8 cellular contexts compared by ENCODE assay signal in the genomic region with DNA sequence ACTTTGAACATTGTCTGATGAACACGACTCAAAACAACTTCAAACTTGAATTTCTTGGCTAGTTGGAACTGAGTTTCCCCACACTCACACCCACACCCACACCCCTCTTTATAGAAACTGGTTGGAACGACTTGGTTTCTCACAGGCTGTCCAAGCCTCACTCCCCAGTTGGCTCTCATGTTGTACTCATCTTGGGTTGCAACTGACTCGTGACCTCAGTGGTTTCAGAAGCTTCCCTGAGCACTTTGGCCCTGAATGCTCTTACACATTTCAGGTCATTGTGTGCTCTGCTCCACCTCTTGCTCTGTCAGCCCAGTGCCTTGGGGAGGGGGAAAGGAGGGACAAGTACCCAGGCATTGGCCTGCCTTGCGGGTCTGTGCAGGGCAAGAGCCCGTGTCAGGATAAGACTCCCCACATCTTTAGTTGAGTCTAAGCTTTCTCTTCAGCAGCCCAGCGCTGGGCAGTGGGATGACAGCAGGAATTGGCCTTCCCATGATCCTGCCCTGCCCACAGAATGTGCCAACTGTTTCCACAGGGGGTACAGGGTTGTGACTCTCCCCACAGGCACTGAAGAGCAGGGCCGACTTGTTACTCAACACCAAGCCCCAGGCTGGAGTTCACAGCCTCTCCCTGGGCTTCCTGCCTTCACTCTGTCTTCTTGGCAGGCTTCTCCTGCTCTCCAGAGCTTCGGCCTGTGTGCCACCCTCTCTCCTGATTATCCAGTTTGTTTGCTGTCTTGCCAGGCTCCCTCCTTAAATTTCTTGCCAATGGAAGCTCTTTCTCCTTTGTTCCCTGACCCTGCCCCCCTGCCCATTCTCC.
DNase-seq lines count a peak whose midpoint lies in the region; ATAC-seq and TF ChIP-seq lines count a peak whose summit lies in the region.

No MANE protein-coding gene starts in this region.

- DNase-seq in stimulated activated CD4-positive, alpha-beta T cell treated with anti-CD3 and anti-CD28 coated beads, Interleukin-15, amount 100 ng/mL, for 24 hours, result peak; percentile 42
- DNase-seq in stimulated activated CD4-positive, alpha-beta T cell treated with anti-CD3 and anti-CD28 coated beads, Interleukin-4, amount 100 ng/mL, for 4 hours, result no peak
- DNase-seq in RWPE2 (ENCODE audit: low spot score), result no peak
- peak; percentile 54 to 83 for DNase-seq in fibroblast of lung (ENCODE audit: low read depth in 2 of 2)
- peak; percentile 71 for DNase-seq in skeletal muscle cell (ENCODE audit: low read depth)
- no peak for DNase-seq in dermis blood vessel endothelial cell
- DNase-seq in NCI-H1105 (lab: John Stamatoyannopoulos, UW), result no peak
- DNase-seq in CD8-positive, alpha-beta T cell, result no peak

- no peak for TF ChIP-seq CTCF in RWPE2 (IDR thresholded peaks at IDR 0.05; ENCODE audit: poor library complexity, severe bottlenecking)
- no peak for TF ChIP-seq CTCF in fibroblast of lung (conservative IDR thresholded peaks at IDR 0.05 in 1 of 2, IDR thresholded peaks at IDR 0.05 in 1 of 2; ENCODE audit: low read depth in 1 of 2, low read length in 2 of 2)
- no peak for TF ChIP-seq CTCF in CD8-positive, alpha-beta T cell (IDR thresholded peaks at IDR 0.05)

- peaks cover 4% of the 10 kb centered on the region for H3K4me1 Mint-ChIP-seq in CD8-positive, alpha-beta T cell (ENCODE audit: low read depth)

- peak overlapping the region; percentile 32 for H3K4me2 ChIP-seq in fibroblast of lung (ENCODE audit: extremely low read depth, insufficient read depth, low read length)

- H3K4me1 ChIP-seq in RWPE2 (ENCODE audit: insufficient read depth, poor library complexity, severe bottlenecking) (no peaks in the 10 kb centered on the region), fibroblast of lung (ENCODE audit: control insufficient read depth, extremely low read depth, insufficient read depth, low read length) (peaks cover 7% of the 10 kb centered on the region)
- peaks cover 15% of the 10 kb centered on the region for H3K4me1 ChIP-seq in CD8-positive, alpha-beta T cell (ENCODE audit: insufficient read depth, low read length)

- H3K4me3 ChIP-seq in RWPE2 (ENCODE audit: severe bottlenecking) (no peak overlapping the region), fibroblast of lung (replicated peaks in 1 of 4; ENCODE audit: control extremely low read depth in 1 of 4, insufficient read depth in 1 of 4, low read depth in 3 of 4, low read length in 4 of 4) (peak overlapping the region in 1 of 4 experiments; percentile 20), skeletal muscle cell (ENCODE audit: low read depth, low read length) (no peak overlapping the region)
- H3K4me3 ChIP-seq in CD8-positive, alpha-beta T cell (ENCODE audit: low read depth, low read length), result no peak overlapping the region

- peak overlapping the region; percentile 8 for H2AFZ ChIP-seq in fibroblast of lung (ENCODE audit: low read length)

- POLR2A ChIA-PET in CD8-positive, alpha-beta T cell (lab: Charles Lee), result no interaction called here

- ATAC-seq in RWPE2 (ENCODE audit: low read depth), result peak; percentile 69
- ATAC-seq in CD8-positive, alpha-beta T cell, result no peak

- H3K27me3 ChIP-seq in RWPE2 (ENCODE audit: insufficient read depth, poor library complexity, severe bottlenecking), result no peaks in the 10 kb centered on the region
- no peaks in the 10 kb centered on the region for H3K27me3 ChIP-seq in fibroblast of lung (ENCODE audit: control insufficient read depth, insufficient read depth, low read length)
- H3K27me3 ChIP-seq in CD8-positive, alpha-beta T cell (ENCODE audit: insufficient read depth, low read length), result no peaks in the 10 kb centered on the region

- H3K4me3 Mint-ChIP-seq in CD8-positive, alpha-beta T cell, result no peak overlapping the region

- H3K9me3 ChIP-seq in RWPE2 (ENCODE audit: severe bottlenecking) (no peaks in the 10 kb centered on the region), fibroblast of lung (ENCODE audit: control insufficient read depth, insufficient read depth, low read depth, low read length) (no peaks in the 10 kb centered on the region)
- H3K9me3 ChIP-seq in CD8-positive, alpha-beta T cell (ENCODE audit: low read length), result no peaks in the 10 kb centered on the region

- no peaks in the 10 kb centered on the region for H3K36me3 Mint-ChIP-seq in CD8-positive, alpha-beta T cell

- H3K27ac Mint-ChIP-seq in CD8-positive, alpha-beta T cell, result no peak overlapping the region

- no peaks in the 10 kb centered on the region for H3K79me2 ChIP-seq in fibroblast of lung (ENCODE audit: control insufficient read depth, insufficient read depth, low read length)

- intact Hi-C loops in CD8-positive, alpha-beta T cell (cut with DNase I, micrococcal nuclease), result no loop called here

- CTCF ChIA-PET in CD8-positive, alpha-beta T cell (lab: Charles Lee), result no interaction called here

- no peaks in the 10 kb centered on the region for H3K9me3 Mint-ChIP-seq in CD8-positive, alpha-beta T cell

- no peaks in the 10 kb centered on the region for H4K20me1 ChIP-seq in fibroblast of lung (ENCODE audit: control insufficient read depth, extremely low read depth, insufficient read depth, low read length)

- no peak overlapping the region for H3K9ac ChIP-seq in fibroblast of lung (ENCODE audit: insufficient read depth, low read length)

- H3K27me3 Mint-ChIP-seq in CD8-positive, alpha-beta T cell (ENCODE audit: low read depth), result peaks cover 12% of the 10 kb centered on the region

- no peaks in the 10 kb centered on the region for H3K36me3 ChIP-seq in RWPE2 (ENCODE audit: low read depth)
- no peaks in the 10 kb centered on the region for H3K36me3 ChIP-seq in fibroblast of lung (ENCODE audit: control insufficient read depth, insufficient read depth, low read length)
- no peaks in the 10 kb centered on the region for H3K36me3 ChIP-seq in CD8-positive, alpha-beta T cell (ENCODE audit: insufficient read depth, low read length)

- no peak overlapping the region for H3K27ac ChIP-seq in RWPE2 (ENCODE audit: poor library complexity, severe bottlenecking)
- H3K27ac ChIP-seq in fibroblast of lung (ENCODE audit: insufficient read depth, low read length), result peak overlapping the region; percentile 62
- no peak overlapping the region for H3K27ac ChIP-seq in CD8-positive, alpha-beta T cell (ENCODE audit: low read depth, low read length)

Comparison
In these comparisons a context has a peak if more than half of its experiments do, and no peak if none do; other contexts are left out.
1. DNase-seq: peak in stimulated activated CD4-positive, alpha-beta T cell treated with anti-CD3 and anti-CD28 coated beads, Interleukin-15, amount 100 ng/mL, for 24 hours (single experiment), fibroblast of lung (2 of 2) and skeletal muscle cell (single experiment); none in stimulated activated CD4-positive, alpha-beta T cell treated with anti-CD3 and anti-CD28 coated beads, Interleukin-4, amount 100 ng/mL, for 4 hours (0 of 2), RWPE2 (single experiment), dermis blood vessel endothelial cell (single experiment), NCI-H1105 (single experiment) and CD8-positive, alpha-beta T cell (0 of 7).